Comparison of ENCODE assay signal across 26 cellular contexts in the genomic region with DNA sequence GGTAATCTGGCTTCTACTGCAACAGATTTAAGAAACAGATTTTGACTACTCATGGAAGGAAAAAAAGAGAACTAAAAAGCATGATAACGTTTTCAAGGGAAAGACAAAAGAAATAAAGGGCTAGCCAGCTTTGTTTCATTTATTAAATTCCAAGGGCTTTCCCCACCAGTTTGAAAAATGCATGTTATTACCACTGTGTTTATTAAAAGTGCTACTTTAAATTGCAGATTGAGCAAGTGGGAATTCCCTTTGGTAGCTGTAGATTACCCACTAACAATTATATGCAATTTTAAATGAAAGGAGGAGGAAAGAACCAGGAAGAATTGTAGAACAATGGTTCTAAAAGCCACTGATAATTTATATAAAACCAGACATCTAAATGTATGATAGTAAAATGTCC. TPM values are rescaled to one million over a fixed set of nuclear protein-coding genes. Genes with fewer than 3 reads are reported as not detected.
A peak's percentile ranks its signal among the peaks of the same experiment; 100 is the strongest.
DNase-seq lines count a peak whose midpoint lies in the region; ATAC-seq, FAIRE-seq and TF ChIP-seq lines count a peak whose summit lies in the region.
"Had no signal": no experiment of that assay in that cellular context is flagged by ENCODE, and none has a peak within 500 bp of the region (broad histone marks: within the 10 kb centered on the region; RNA-seq: fewer than 3 reads in every experiment).

No MANE protein-coding gene starts in this region.

- H3K9me3 Mint-ChIP-seq in nephron (no peaks in the 10 kb centered on the region), CD14-positive monocyte (peaks cover 0 to 2% (median 0%) of the 10 kb centered on the region in 7 donors)
- H3K9me3 Mint-ChIP-seq: activated B cell treated with CpG ODN at 0.5 μM for 24 hours; activated naive CD4-positive, alpha-beta T cell treated with anti-CD3 and anti-CD28 coated beads, Interleukin-2, amount 50 U/mL, for 24 hours; activated T-helper 17 cell treated with anti-CD3 and anti-CD28 coated beads, Interleukin-2, amount 50 U/mL, for 72 hours; CD8-positive, alpha-beta memory T cell; immature natural killer cell had no signal

- H3K36me3 Mint-ChIP-seq in nephron (ENCODE audit: low read depth) (no peaks in the 10 kb centered on the region), CD14-positive monocyte (no peaks in the 10 kb centered on the region)
- H3K36me3 Mint-ChIP-seq: activated naive CD4-positive, alpha-beta T cell treated with anti-CD3 and anti-CD28 coated beads, Interleukin-2, amount 50 U/mL, for 24 hours; CD8-positive, alpha-beta memory T cell; immature natural killer cell had no signal

- ATAC-seq in GM21423 (IDR thresholded peaks at IDR 0.05; ENCODE audit: unreplicated experiment): no peak
- ATAC-seq: activated T-helper 17 cell treated with anti-CD3 and anti-CD28 coated beads, Interleukin-2, amount 50 U/mL, for 72 hours; psoas muscle had no signal

- intact Hi-C loops in CD14-positive monocyte (cut with micrococcal nuclease): no loop called here

- peaks cover 76% of the 10 kb centered on the region for H3K4me1 Mint-ChIP-seq in nephron
- H3K4me1 Mint-ChIP-seq in CD14-positive monocyte: peaks cover 12% of the 10 kb centered on the region
- H3K4me1 Mint-ChIP-seq: activated B cell treated with CpG ODN at 0.5 μM for 24 hours; activated naive CD4-positive, alpha-beta T cell treated with anti-CD3 and anti-CD28 coated beads, Interleukin-2, amount 50 U/mL, for 24 hours; activated T-helper 17 cell treated with anti-CD3 and anti-CD28 coated beads, Interleukin-2, amount 50 U/mL, for 72 hours; CD8-positive, alpha-beta memory T cell; immature natural killer cell had no signal

- no peak overlapping the region for H3K4me3 Mint-ChIP-seq in nephron
- no peak overlapping the region for H3K4me3 Mint-ChIP-seq in CD14-positive monocyte
- H3K4me3 Mint-ChIP-seq: activated B cell treated with CpG ODN at 0.5 μM for 24 hours; activated naive CD4-positive, alpha-beta T cell treated with anti-CD3 and anti-CD28 coated beads, Interleukin-2, amount 50 U/mL, for 24 hours; activated T-helper 17 cell treated with anti-CD3 and anti-CD28 coated beads, Interleukin-2, amount 50 U/mL, for 72 hours; CD8-positive, alpha-beta memory T cell; immature natural killer cell had no signal

- peak; percentile 55 for DNase-seq in NOMO-1 treated with DMSO at 0.1 percent for 48 hours (lab: John Stamatoyannopoulos, UW; ENCODE audit: unreplicated experiment)
- DNase-seq in NOMO-1 treated with dmso at 0.1 percent for 144 hours (lab: John Stamatoyannopoulos, UW; ENCODE audit: unreplicated experiment): no peak
- DNase-seq in MV-4-11 (lab: John Stamatoyannopoulos, UW): peak; percentile 18
- DNase-seq in fibroblast of gingiva (ENCODE audit: low read depth): peak; percentile 14
- no peak for DNase-seq in HTR-8/SVneo (ENCODE audit: insufficient read length, low spot score)
- DNase-seq in CD14-positive monocyte (ENCODE audit: low spot score): no peak
- DNase-seq: 8988T; activated B cell treated with CpG ODN at 0.5 μM for 24 hours; activated CD4-positive, alpha-beta T cell treated with anti-CD3 and anti-CD28 coated beads, Interleukin-2, amount 50 U/mL, for 4 hours; aorta; CD8-positive, alpha-beta memory T cell; dorsolateral prefrontal cortex; immature natural killer cell; KG1; NCI-H1694; NCI-H2171 treated with DMSO at 0.1 percent for 48 hours; NCI-H524; psoas muscle; RPMI8226; stimulated activated CD4-positive, alpha-beta T cell treated with anti-CD3 and anti-CD28 coated beads, Interleukin-1b, Interleukin-23, amount 100 ng/mL, for 48 hours; T-helper 9 cell had no signal

- no peak for TF ChIP-seq CTCF in nephron (IDR thresholded peaks at IDR 0.05; ENCODE audit: unreplicated experiment in 3 of 3)
- TF ChIP-seq CTCF in CD14-positive monocyte (IDR thresholded peaks at IDR 0.05): no peak

- H3K27ac Mint-ChIP-seq in nephron: peak overlapping the region in 2 of 3 experiments; percentile 89 to 92
- no peak overlapping the region for H3K27ac Mint-ChIP-seq in CD14-positive monocyte
- H3K27ac Mint-ChIP-seq: activated B cell treated with CpG ODN at 0.5 μM for 24 hours; activated naive CD4-positive, alpha-beta T cell treated with anti-CD3 and anti-CD28 coated beads, Interleukin-2, amount 50 U/mL, for 24 hours; activated T-helper 17 cell treated with anti-CD3 and anti-CD28 coated beads, Interleukin-2, amount 50 U/mL, for 72 hours; CD8-positive, alpha-beta memory T cell; immature natural killer cell had no signal

- no peak for FAIRE-seq in HTR-8/SVneo (lab: Jason Lieb, UNC)
- FAIRE-seq: GM19239 had no signal

- H3K27me3 Mint-ChIP-seq in nephron (ENCODE audit: low read depth) (no peaks in the 10 kb centered on the region), CD14-positive monocyte (ENCODE audit: low read depth in 3 of 3) (peaks cover 0 to 3% (median 0%) of the 10 kb centered on the region in 3 donors)

RNA-seq across cellular contexts. Expression of a gene that starts 40.6 kb away (rescaled TPM):
- polyA plus RNA-seq in CD14-positive monocyte: under 1 TPM; 0.06 to 0.51 TPM
- polyA plus RNA-seq: CD8-positive, alpha-beta memory T cell had no signal

Comparison
In these comparisons a context has a peak if more than half of its experiments do, and no peak if none do; other contexts are left out.
1. DNase-seq: peak in NOMO-1 treated with DMSO at 0.1 percent for 48 hours (single experiment), MV-4-11 (single experiment) and fibroblast of gingiva (single experiment); none in NOMO-1 treated with dmso at 0.1 percent for 144 hours (single experiment), HTR-8/SVneo (single experiment) and CD14-positive monocyte (single experiment).
2. H3K27ac Mint-ChIP-seq: peak in nephron (2 of 3); none in CD14-positive monocyte (0 of 7).